ENCODE assay signal across 32 cellular contexts in the genomic region with DNA sequence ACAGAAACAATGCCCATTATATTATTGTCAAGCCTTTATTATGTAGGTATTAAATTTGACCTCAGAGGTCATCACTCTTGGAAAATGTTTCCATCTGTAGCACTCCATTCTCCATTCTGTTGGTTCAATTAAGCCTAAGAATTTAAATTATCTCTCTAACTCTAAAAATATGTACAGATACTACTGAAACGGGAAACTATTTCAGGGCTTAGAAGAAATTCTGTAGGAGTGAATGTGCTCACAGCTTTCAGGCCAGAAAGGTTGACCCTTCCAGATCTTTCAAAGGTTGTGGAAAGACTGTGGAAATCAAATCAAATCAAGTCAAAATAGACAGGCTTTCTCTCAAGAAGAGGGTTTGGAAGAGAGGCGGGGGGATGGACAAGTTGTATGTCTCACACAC.
"Had no signal": no experiment of that assay in that cellular context is flagged by ENCODE, and none has a peak within 500 bp of the region (broad histone marks: within the 10 kb centered on the region; RNA-seq: fewer than 3 reads in every experiment).

No MANE protein-coding gene starts in this region.

- H3K4me3 ChIP-seq: ascending aorta, body of pancreas, breast epithelium, SJCRH30, SK-N-MC had no signal

- H3K27me3 ChIP-seq: ascending aorta, body of pancreas, SJCRH30 had no signal

- H3K4me1 ChIP-seq: ascending aorta, body of pancreas, breast epithelium, SJCRH30 had no signal

- H3K27ac ChIP-seq: ascending aorta, body of pancreas, breast epithelium, SJCRH30, SK-N-MC, VCaP had no signal

- DNase-seq: activated B cell treated with CpG ODN at 0.5 μM for 24 hours; activated CD4-positive, alpha-beta memory T cell treated with anti-CD3 and anti-CD28 coated beads for 36 hours; activated CD4-positive, alpha-beta T cell treated with anti-CD3 and anti-CD28 coated beads for 4 hours; activated CD4-positive, alpha-beta T cell treated with anti-CD3 and anti-CD28 coated beads, Interleukin-2, amount 50 U/mL, for 1 hour; activated CD4-positive, CD25-positive, alpha-beta regulatory T cell treated with anti-CD3 and anti-CD28 coated beads, Interleukin-2, amount 50 U/mL, for 72 hours; activated CD8-positive, alpha-beta memory T cell treated with anti-CD3 and anti-CD28 coated beads, Interleukin-2, amount 50 U/mL, for 4 hours; activated naive CD4-positive, alpha-beta T cell treated with anti-CD3 and anti-CD28 coated beads, Interleukin-2, amount 10 ng/mL, durations not matched to agents 7 days and 5 days; activated naive CD8-positive, alpha-beta T cell treated with anti-CD3 and anti-CD28 coated beads, Interleukin-2, amount 50 U/mL, for 24 hours; activated T-cell treated with anti-CD3 and anti-CD28 coated beads for 4 hours; activated T-cell treated with anti-CD3 and anti-CD28 coated beads, Interleukin-2, amount 50 U/mL, for 4 hours; amygdala; body of pancreas; central memory CD4-positive, alpha-beta T cell; Kasumi-1; MM.1S; MV-4-11; NCI-H1092; NCI-H1436 treated with DMSO at 0.1 percent for 48 hours; NCI-H1694 treated with DMSO at 0.1 percent for 48 hours; NCI-H2029; NCI-H345; NCI-H524 treated with DMSO at 0.1 percent for 48 hours; SHP77; SJCRH30; T-helper 1 cell; T-helper 2 cell; T-helper 9 cell had no signal

- H3K36me3 ChIP-seq: ascending aorta, breast epithelium, SJCRH30 had no signal

- ATAC-seq: activated naive CD8-positive, alpha-beta T cell treated with anti-CD3 and anti-CD28 coated beads, Interleukin-2, amount 50 U/mL, for 24 hours; activated T-cell treated with anti-CD3 and anti-CD28 coated beads, Interleukin-2, amount 50 U/mL, for 4 hours; body of pancreas; Panc1 had no signal

- H3K9me3 ChIP-seq: ascending aorta, body of pancreas, breast epithelium, SJCRH30 had no signal
